1 cellular context compared by ENCODE assay signal in the genomic region with DNA sequence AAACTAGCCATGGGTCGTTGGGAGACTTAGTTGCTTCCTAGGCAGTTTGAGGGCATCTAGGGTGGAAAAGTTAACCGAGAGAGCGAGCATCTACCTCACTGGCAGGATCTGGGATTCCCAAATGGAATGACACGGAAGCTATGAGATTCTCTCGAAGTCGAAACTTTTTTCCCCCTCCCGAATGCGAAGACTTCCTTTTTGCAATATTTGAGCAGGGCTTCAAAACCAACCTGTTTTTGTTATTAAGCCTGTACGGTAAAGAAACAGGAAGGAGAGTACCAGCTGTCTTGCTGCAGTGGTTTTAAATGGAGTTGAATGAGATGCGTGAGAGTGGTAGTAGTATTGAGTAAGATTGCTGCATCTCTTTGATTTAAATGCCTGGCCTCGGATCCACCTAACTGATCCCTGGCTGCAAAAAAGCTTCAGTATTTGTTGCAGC.
TF ChIP-seq lines count a peak whose summit lies in the region.

No MANE protein-coding gene starts in this region.

TF ChIP-seq in HepG2, 621 proteins besides CTCF, POLR2A, EP300 and RAD21 (continued from another document):
- TF ChIP-seq ISL2 (CRISPR knock-in tag; IDR thresholded peaks at IDR 0.05) = peak; percentile 35; the same call in 1 of the 2 replicates
TF ChIP-seq in HepG2: peak in this region for 45.
